Comparison of ENCODE assay signal across 22 cellular contexts in genomic region chr9:68547417-68547816, GRCh38. TPM values are rescaled to one million over a fixed set of nuclear protein-coding genes. Genes with fewer than 3 reads are reported as not detected.
DNase-seq lines count a peak whose midpoint lies in the region; ATAC-seq and TF ChIP-seq lines count a peak whose summit lies in the region.
"Had no signal": no experiment of that assay in that cellular context is flagged by ENCODE, and none has a peak within 500 bp of the region (broad histone marks: within the 10 kb centered on the region; RNA-seq: fewer than 3 reads in every experiment).

No MANE protein-coding gene starts in this region.

- H3K9ac ChIP-seq in BLaER1 treated with 17β-estradiol and CSF1 and Interleukin-3, amounts not matched to agents 10 nM and 100 nM: peak overlapping the region; percentile 42 to 80 (median 67); a peak in 15 of 22 replicates

- peaks cover 29 to 58% (median 38%) of the 10 kb centered on the region in 10 experiments for H3K4me1 ChIP-seq in BLaER1 treated with 17β-estradiol and CSF1 and Interleukin-3, amounts not matched to agents 10 nM and 100 nM
- H3K4me1 ChIP-seq in gastroesophageal sphincter: peaks cover 0 to 27% (median 4%) of the 10 kb centered on the region in 3 donors
- peaks cover 81 to 97% of the 10 kb centered on the region in 2 experiments for H3K4me1 ChIP-seq in neutrophil (ENCODE audit: control insufficient read depth in 1 of 2, insufficient read depth in 1 of 2, low read depth in 1 of 2, low read length in 1 of 2)
- H3K4me1 ChIP-seq in thyroid gland: peaks cover 4 to 6% of the 10 kb centered on the region in 2 donors
- H3K4me1 ChIP-seq: vagina had no signal

- no peaks in the 10 kb centered on the region for H3K9me3 Mint-ChIP-seq in type B pancreatic cell
- H3K9me3 Mint-ChIP-seq: activated CD8-positive, alpha-beta T cell treated with anti-CD3 and anti-CD28 coated beads for 36 hours; activated naive CD8-positive, alpha-beta T cell treated with anti-CD3 and anti-CD28 coated beads for 36 hours; activated T-cell treated with anti-CD3 and anti-CD28 coated beads, Interleukin-2, amount 50 U/mL, for 4 hours; immature natural killer cell had no signal

- H3K27ac ChIP-seq in BLaER1 treated with 17β-estradiol and CSF1 and Interleukin-3, amounts not matched to agents 10 nM and 100 nM: peak overlapping the region; percentile 74 to 95 (median 84); a peak in 21 of 22 replicates
- H3K27ac ChIP-seq in gastroesophageal sphincter (peak overlapping the region in 3 of 4 donors; percentile 21 to 62 (median 47)), neutrophil (peak overlapping the region; percentile 99), thyroid gland (peak overlapping the region in 1 of 3 donors; percentile 23)
- H3K27ac ChIP-seq: vagina, VCaP had no signal

- no peak for TF ChIP-seq EP300 in gastroesophageal sphincter (IDR thresholded peaks at IDR 0.05)

- H3K4me1 Mint-ChIP-seq in type B pancreatic cell (ENCODE audit: unreplicated experiment): peaks cover 9% of the 10 kb centered on the region

- no peaks in the 10 kb centered on the region for H3K36me3 ChIP-seq in BLaER1 treated with 17β-estradiol and CSF1 and Interleukin-3, amounts not matched to agents 10 nM and 100 nM
- H3K36me3 ChIP-seq in gastroesophageal sphincter: no peaks in the 10 kb centered on the region
- H3K36me3 ChIP-seq in neutrophil: peaks cover 5% of the 10 kb centered on the region
- no peaks in the 10 kb centered on the region for H3K36me3 ChIP-seq in thyroid gland
- H3K36me3 ChIP-seq: esophagus squamous epithelium, vagina had no signal

- peaks cover 17% of the 10 kb centered on the region for H3K27me3 Mint-ChIP-seq in type B pancreatic cell

- peak overlapping the region; percentile 73 to 87 (median 83) for H3K4me2 ChIP-seq in BLaER1 treated with 17β-estradiol and CSF1 and Interleukin-3, amounts not matched to agents 10 nM and 100 nM

- H3K36me3 Mint-ChIP-seq in type B pancreatic cell: no peaks in the 10 kb centered on the region
- H3K36me3 Mint-ChIP-seq: activated naive CD8-positive, alpha-beta T cell treated with anti-CD3 and anti-CD28 coated beads for 36 hours had no signal

- H3K27ac Mint-ChIP-seq in type B pancreatic cell: no peak overlapping the region
- H3K27ac Mint-ChIP-seq: activated CD8-positive, alpha-beta T cell treated with anti-CD3 and anti-CD28 coated beads for 36 hours; activated naive CD8-positive, alpha-beta T cell treated with anti-CD3 and anti-CD28 coated beads for 36 hours had no signal

- H4K20me1 ChIP-seq in BLaER1 treated with 17β-estradiol and CSF1 and Interleukin-3, amounts not matched to agents 10 nM and 100 nM: no peaks in the 10 kb centered on the region

- no peak for TF ChIP-seq POLR2A in gastroesophageal sphincter (IDR thresholded peaks at IDR 0.05)
- TF ChIP-seq POLR2A in thyroid gland (IDR thresholded peaks at IDR 0.05): no peak

- TF ChIP-seq CTCF in gastroesophageal sphincter (IDR thresholded peaks at IDR 0.05) (no peak), neutrophil (IDR thresholded peaks at IDR 0.05) (no peak), type B pancreatic cell (conservative IDR thresholded peaks at IDR 0.05) (no peak), thyroid gland (IDR thresholded peaks at IDR 0.05) (no peak)

- H3K4me3 ChIP-seq in BLaER1 treated with 17β-estradiol and CSF1 and Interleukin-3, amounts not matched to agents 10 nM and 100 nM: peak overlapping the region in 4 of 10 experiments; percentile 2 to 52 (median 28); a peak in 3 of 20 replicates
- H3K4me3 ChIP-seq in gastroesophageal sphincter (no peak overlapping the region), neutrophil (ENCODE audit: low read depth in 1 of 2, low read length in 1 of 2) (peak overlapping the region; percentile 66 to 69), thyroid gland (replicated peaks in 1 of 3) (no peak overlapping the region)
- H3K4me3 ChIP-seq: esophagus squamous epithelium, vagina had no signal

- intact Hi-C loops in thyroid gland (cut with DNase I): no loop called here

- no peaks in the 10 kb centered on the region for H3K9me3 ChIP-seq in BLaER1 treated with 17β-estradiol and CSF1 and Interleukin-3, amounts not matched to agents 10 nM and 100 nM (replicated peaks in 1 of 11)
- H3K9me3 ChIP-seq in gastroesophageal sphincter (no peaks in the 10 kb centered on the region), neutrophil (no peaks in the 10 kb centered on the region), thyroid gland (no peaks in the 10 kb centered on the region)
- H3K9me3 ChIP-seq: esophagus squamous epithelium, vagina had no signal

- peak; percentile 27 for DNase-seq in NAMALWA (ENCODE audit: low spot score)
- DNase-seq in type B pancreatic cell (ENCODE audit: extremely low spot score, unreplicated experiment): no peak
- no peak for DNase-seq in thyroid gland
- DNase-seq: activated CD8-positive, alpha-beta T cell treated with anti-CD3 and anti-CD28 coated beads for 36 hours; activated naive CD8-positive, alpha-beta T cell treated with anti-CD3 and anti-CD28 coated beads for 36 hours; activated T-cell treated with anti-CD3 and anti-CD28 coated beads, Interleukin-2, amount 50 U/mL, for 4 hours; COR-L47; esophagus squamous epithelium; immature natural killer cell; IMR-90; mesendoderm; NCI-H1092; NCI-H69; retina had no signal

- no peak overlapping the region for H3K4me3 Mint-ChIP-seq in type B pancreatic cell
- H3K4me3 Mint-ChIP-seq: activated CD8-positive, alpha-beta T cell treated with anti-CD3 and anti-CD28 coated beads for 36 hours; activated naive CD8-positive, alpha-beta T cell treated with anti-CD3 and anti-CD28 coated beads for 36 hours; activated T-cell treated with anti-CD3 and anti-CD28 coated beads, Interleukin-2, amount 50 U/mL, for 4 hours had no signal

- ATAC-seq in gastroesophageal sphincter: no peak
- ATAC-seq in HG03457 (IDR thresholded peaks at IDR 0.05; ENCODE audit: unreplicated experiment): no peak
- ATAC-seq in GM18868 (IDR thresholded peaks at IDR 0.05; ENCODE audit: unreplicated experiment): no peak
- ATAC-seq: activated T-cell treated with anti-CD3 and anti-CD28 coated beads, Interleukin-2, amount 50 U/mL, for 4 hours had no signal

- no peaks in the 10 kb centered on the region for H3K27me3 ChIP-seq in BLaER1 treated with 17β-estradiol and CSF1 and Interleukin-3, amounts not matched to agents 10 nM and 100 nM
- H3K27me3 ChIP-seq in gastroesophageal sphincter: no peaks in the 10 kb centered on the region
- H3K27me3 ChIP-seq in neutrophil: no peaks in the 10 kb centered on the region
- H3K27me3 ChIP-seq in thyroid gland: no peaks in the 10 kb centered on the region
- H3K27me3 ChIP-seq: esophagus squamous epithelium, vagina had no signal

RNA-seq across cellular contexts. Expression of gene TMEM252, which starts 6.7 kb away (rescaled TPM):
- total RNA-seq in gastroesophageal sphincter (under 1 TPM in 1 of 4 donors, not detected in 3; 0.67 TPM), type B pancreatic cell (ENCODE audit: low replicate concordance) (0.67 and 0.80 TPM in 2 replicates), thyroid gland (not detected)
- total RNA-seq: activated CD8-positive, alpha-beta T cell treated with anti-CD3 and anti-CD28 coated beads for 36 hours; activated naive CD8-positive, alpha-beta T cell treated with anti-CD3 and anti-CD28 coated beads for 36 hours; activated T-cell treated with anti-CD3 and anti-CD28 coated beads, Interleukin-2, amount 50 U/mL, for 4 hours; bronchial epithelial cell; esophagus squamous epithelium; IMR-90; vagina had no signal

Comparison
In these comparisons a context has a peak if more than half of its experiments do, and no peak if none do; other contexts are left out.
1. H3K4me3 ChIP-seq: peak in neutrophil (2 of 2); none in gastroesophageal sphincter (0 of 2) and thyroid gland (0 of 3).